1 cellular context compared by ENCODE assay signal in the genomic region with DNA sequence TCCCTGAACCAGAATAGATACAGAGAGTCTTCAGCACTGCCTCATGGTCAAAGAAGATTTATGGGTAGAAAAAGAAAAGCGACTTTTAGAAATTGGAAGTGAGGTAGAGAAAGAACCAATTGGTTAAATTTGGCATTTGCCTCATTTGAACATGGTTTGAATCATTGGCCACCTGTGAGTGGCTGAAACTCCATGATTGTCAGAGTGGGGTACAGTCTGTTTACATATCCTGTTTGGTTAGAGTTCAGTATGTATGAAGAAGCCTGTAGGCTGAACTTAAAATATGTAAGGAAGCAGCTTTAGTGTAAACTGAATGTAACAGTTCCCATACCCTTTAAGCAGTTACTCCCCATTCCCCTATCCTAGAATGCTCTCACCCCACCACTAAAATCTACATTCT.
TF ChIP-seq lines count a peak whose summit lies in the region.

No MANE protein-coding gene starts in this region.

TF ChIP-seq in GM23338, 12 proteins besides CTCF, POLR2A, EP300 and RAD21 (continued from another document):
- TF ChIP-seq, protein P1, sequence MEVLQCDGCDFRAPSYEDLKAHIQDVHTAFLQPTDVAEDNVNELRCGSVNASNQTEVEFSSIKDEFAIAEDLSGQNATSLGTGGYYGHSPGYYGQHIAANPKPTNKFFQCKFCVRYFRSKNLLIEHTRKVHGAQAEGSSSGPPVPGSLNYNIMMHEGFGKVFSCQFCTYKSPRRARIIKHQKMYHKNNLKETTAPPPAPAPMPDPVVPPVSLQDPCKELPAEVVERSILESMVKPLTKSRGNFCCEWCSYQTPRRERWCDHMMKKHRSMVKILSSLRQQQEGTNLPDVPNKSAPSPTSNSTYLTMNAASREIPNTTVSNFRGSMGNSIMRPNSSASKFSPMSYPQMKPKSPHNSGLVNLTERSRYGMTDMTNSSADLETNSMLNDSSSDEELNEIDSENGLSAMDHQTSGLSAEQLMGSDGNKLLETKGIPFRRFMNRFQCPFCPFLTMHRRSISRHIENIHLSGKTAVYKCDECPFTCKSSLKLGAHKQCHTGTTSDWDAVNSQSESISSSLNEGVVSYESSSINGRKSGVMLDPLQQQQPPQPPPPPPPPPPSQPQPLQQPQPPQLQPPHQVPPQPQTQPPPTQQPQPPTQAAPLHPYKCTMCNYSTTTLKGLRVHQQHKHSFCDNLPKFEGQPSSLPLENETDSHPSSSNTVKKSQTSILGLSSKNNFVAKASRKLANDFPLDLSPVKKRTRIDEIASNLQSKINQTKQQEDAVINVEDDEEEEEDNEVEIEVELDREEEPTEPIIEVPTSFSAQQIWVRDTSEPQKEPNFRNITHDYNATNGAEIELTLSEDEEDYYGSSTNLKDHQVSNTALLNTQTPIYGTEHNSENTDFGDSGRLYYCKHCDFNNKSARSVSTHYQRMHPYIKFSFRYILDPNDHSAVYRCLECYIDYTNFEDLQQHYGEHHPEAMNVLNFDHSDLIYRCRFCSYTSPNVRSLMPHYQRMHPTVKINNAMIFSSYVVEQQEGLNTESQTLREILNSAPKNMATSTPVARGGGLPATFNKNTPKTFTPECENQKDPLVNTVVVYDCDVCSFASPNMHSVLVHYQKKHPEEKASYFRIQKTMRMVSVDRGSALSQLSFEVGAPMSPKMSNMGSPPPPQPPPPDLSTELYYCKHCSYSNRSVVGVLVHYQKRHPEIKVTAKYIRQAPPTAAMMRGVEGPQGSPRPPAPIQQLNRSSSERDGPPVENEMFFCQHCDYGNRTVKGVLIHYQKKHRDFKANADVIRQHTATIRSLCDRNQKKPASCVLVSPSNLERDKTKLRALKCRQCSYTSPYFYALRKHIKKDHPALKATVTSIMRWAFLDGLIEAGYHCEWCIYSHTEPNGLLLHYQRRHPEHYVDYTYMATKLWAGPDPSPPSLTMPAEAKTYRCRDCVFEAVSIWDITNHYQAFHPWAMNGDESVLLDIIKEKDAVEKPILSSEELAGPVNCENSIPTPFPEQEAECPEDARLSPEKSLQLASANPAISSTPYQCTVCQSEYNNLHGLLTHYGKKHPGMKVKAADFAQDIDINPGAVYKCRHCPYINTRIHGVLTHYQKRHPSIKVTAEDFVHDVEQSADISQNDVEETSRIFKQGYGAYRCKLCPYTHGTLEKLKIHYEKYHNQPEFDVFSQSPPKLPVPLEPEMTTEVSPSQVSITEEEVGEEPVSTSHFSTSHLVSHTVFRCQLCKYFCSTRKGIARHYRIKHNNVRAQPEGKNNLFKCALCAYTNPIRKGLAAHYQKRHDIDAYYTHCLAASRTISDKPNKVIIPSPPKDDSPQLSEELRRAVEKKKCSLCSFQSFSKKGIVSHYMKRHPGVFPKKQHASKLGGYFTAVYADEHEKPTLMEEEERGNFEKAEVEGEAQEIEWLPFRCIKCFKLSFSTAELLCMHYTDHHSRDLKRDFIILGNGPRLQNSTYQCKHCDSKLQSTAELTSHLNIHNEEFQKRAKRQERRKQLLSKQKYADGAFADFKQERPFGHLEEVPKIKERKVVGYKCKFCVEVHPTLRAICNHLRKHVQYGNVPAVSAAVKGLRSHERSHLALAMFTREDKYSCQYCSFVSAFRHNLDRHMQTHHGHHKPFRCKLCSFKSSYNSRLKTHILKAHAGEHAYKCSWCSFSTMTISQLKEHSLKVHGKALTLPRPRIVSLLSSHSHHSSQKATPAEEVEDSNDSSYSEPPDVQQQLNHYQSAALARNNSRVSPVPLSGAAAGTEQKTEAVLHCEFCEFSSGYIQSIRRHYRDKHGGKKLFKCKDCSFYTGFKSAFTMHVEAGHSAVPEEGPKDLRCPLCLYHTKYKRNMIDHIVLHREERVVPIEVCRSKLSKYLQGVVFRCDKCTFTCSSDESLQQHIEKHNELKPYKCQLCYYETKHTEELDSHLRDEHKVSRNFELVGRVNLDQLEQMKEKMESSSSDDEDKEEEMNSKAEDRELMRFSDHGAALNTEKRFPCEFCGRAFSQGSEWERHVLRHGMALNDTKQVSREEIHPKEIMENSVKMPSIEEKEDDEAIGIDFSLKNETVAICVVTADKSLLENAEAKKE (CRISPR knock-in tag; IDR thresholded peaks at IDR 0.05): no peak
